In the genomic region with DNA sequence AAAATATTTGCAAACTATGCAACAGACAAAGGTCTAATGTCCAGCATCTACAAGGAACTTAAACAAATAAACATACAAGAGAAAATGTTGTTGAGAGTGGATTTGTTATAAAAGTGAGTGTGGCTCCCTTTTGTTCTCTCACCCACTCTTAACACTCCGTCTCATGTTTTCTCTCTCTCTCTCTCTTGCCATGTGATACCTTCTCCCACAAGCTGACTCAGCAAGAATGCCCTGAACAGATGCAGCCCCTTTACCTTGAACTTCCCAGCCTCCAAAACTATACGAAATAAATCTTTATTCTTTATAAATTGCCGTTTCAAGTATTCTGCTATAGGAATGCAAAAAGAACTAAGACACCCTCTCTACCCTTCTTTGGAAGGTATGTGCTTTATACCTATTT, we compare ENCODE assay signal across 33 cellular contexts.
"Had no signal": no experiment of that assay in that cellular context is flagged by ENCODE, and none has a peak within 500 bp of the region (broad histone marks: within the 10 kb centered on the region; RNA-seq: fewer than 3 reads in every experiment).

No MANE protein-coding gene starts in this region.

- DNase-seq: activated CD4-positive, alpha-beta memory T cell treated with anti-CD3 and anti-CD28 coated beads for 36 hours; activated CD4-positive, alpha-beta T cell treated with anti-CD3 and anti-CD28 coated beads, Interleukin-2, amount 10 ng/mL, durations not matched to agents 24 days and 14 days; activated CD4-positive, CD25-positive, alpha-beta regulatory T cell treated with anti-CD3 and anti-CD28 coated beads, Interleukin-2, amount 50 U/mL, for 72 hours; activated CD8-positive, alpha-beta memory T cell treated with anti-CD3 and anti-CD28 coated beads, Interleukin-2, amount 50 U/mL, for 48 hours; activated gamma-delta T cell treated with Interleukin-2 at 50 U/mL for 16 hours; activated naive CD4-positive, alpha-beta T cell treated with anti-CD3 and anti-CD28 coated beads, Interleukin-2, amount 50 U/mL, for 16 hours; activated T-cell treated with anti-CD3 and anti-CD28 coated beads, Interleukin-2, amount 50 U/mL, for 24 hours; amniotic stem cell; brain microvascular endothelial cell; immature natural killer cell; kidney; left colon; mammary epithelial cell; naive B cell; nephron progenitor cell; stimulated activated CD4-positive, alpha-beta T cell treated with anti-CD3 and anti-CD28 coated beads, Interleukin-12 subunit alpha, Interleukin-12 subunit beta, amount 100 ng/mL, for 4 hours; stimulated activated CD4-positive, alpha-beta T cell treated with anti-CD3 and anti-CD28 coated beads, Interleukin-4, amount 100 ng/mL, for 24 hours; T-helper 9 cell; trophoblast cell; uterus; WERI-Rb-1 had no signal

- H3K9me3 Mint-ChIP-seq: activated CD4-positive, alpha-beta T cell treated with anti-CD3 and anti-CD28 coated beads, Interleukin-2, amount 10 ng/mL, durations not matched to agents 24 days and 14 days had no signal

- H3K27ac ChIP-seq: brain microvascular endothelial cell, gastroesophageal sphincter, hepatocyte, neutrophil, skin epidermis, thoracic aorta, uterus, WERI-Rb-1 had no signal

- H3K4me2 ChIP-seq: hepatocyte had no signal

- H3K9me3 ChIP-seq: gastroesophageal sphincter, neutrophil, thoracic aorta, uterus had no signal

- H3K27me3 Mint-ChIP-seq: activated CD4-positive, alpha-beta memory T cell treated with anti-CD3 and anti-CD28 coated beads for 36 hours; activated CD4-positive, alpha-beta T cell treated with anti-CD3 and anti-CD28 coated beads, Interleukin-2, amount 10 ng/mL, durations not matched to agents 24 days and 14 days; activated T-cell treated with anti-CD3 and anti-CD28 coated beads, Interleukin-2, amount 50 U/mL, for 24 hours; activated T-helper 17 cell treated with anti-CD3 and anti-CD28 coated beads, Interleukin-2, amount 50 U/mL, for 72 hours; naive B cell; stimulated activated naive CD8-positive, alpha-beta T cell treated with anti-CD3 and anti-CD28 coated beads, Interleukin-15, Interleukin-2, amounts not matched to agents 100 ng/mL and 50 ng/mL, for 24 hours had no signal

- H3K27me3 ChIP-seq: brain microvascular endothelial cell, gastroesophageal sphincter, hepatocyte, neutrophil, uterus had no signal

- H3K79me2 ChIP-seq: hepatocyte had no signal

- H3K36me3 Mint-ChIP-seq: activated CD4-positive, alpha-beta memory T cell treated with anti-CD3 and anti-CD28 coated beads for 36 hours; mesothelial cell of epicardium; naive B cell; stimulated activated effector memory CD8-positive, alpha-beta T cell treated with anti-CD3 and anti-CD28 coated beads, Interleukin-12 subunit alpha, Interleukin-12 subunit beta, amount 100 ng/mL, for 72 hours had no signal

- FAIRE-seq: astrocyte, endothelial cell of umbilical vein, kidney had no signal

- H3K4me3 Mint-ChIP-seq: activated CD4-positive, alpha-beta memory T cell treated with anti-CD3 and anti-CD28 coated beads for 36 hours; activated CD4-positive, alpha-beta T cell treated with anti-CD3 and anti-CD28 coated beads, Interleukin-2, amount 10 ng/mL, durations not matched to agents 24 days and 14 days; activated T-cell treated with anti-CD3 and anti-CD28 coated beads, Interleukin-2, amount 50 U/mL, for 24 hours; activated T-helper 17 cell treated with anti-CD3 and anti-CD28 coated beads, Interleukin-2, amount 50 U/mL, for 72 hours; immature natural killer cell; mesothelial cell of epicardium; naive B cell; nephron progenitor cell; stimulated activated effector memory CD8-positive, alpha-beta T cell treated with anti-CD3 and anti-CD28 coated beads, Interleukin-12 subunit alpha, Interleukin-12 subunit beta, amount 100 ng/mL, for 72 hours; stimulated activated naive CD8-positive, alpha-beta T cell treated with anti-CD3 and anti-CD28 coated beads, Interleukin-15, Interleukin-2, amounts not matched to agents 100 ng/mL and 50 ng/mL, for 24 hours had no signal

- H3K4me1 ChIP-seq: gastroesophageal sphincter, uterus had no signal

- ATAC-seq: activated T-helper 17 cell treated with anti-CD3 and anti-CD28 coated beads, Interleukin-2, amount 50 U/mL, for 72 hours; gastroesophageal sphincter; left colon; sciatic nerve; stimulated activated effector memory CD8-positive, alpha-beta T cell treated with anti-CD3 and anti-CD28 coated beads, Interleukin-12 subunit alpha, Interleukin-12 subunit beta, amount 100 ng/mL, for 72 hours had no signal

- H3K36me3 ChIP-seq: brain microvascular endothelial cell, gastroesophageal sphincter, neutrophil, thoracic aorta, uterus, WERI-Rb-1 had no signal

- H3K4me3 ChIP-seq: gastroesophageal sphincter, hepatocyte, skin epidermis, thoracic aorta, uterus had no signal

- H3K4me1 Mint-ChIP-seq: activated CD4-positive, alpha-beta T cell treated with anti-CD3 and anti-CD28 coated beads, Interleukin-2, amount 10 ng/mL, durations not matched to agents 24 days and 14 days; activated T-helper 17 cell treated with anti-CD3 and anti-CD28 coated beads, Interleukin-2, amount 50 U/mL, for 72 hours; immature natural killer cell; mesothelial cell of epicardium; naive B cell; nephron progenitor cell; stimulated activated effector memory CD8-positive, alpha-beta T cell treated with anti-CD3 and anti-CD28 coated beads, Interleukin-12 subunit alpha, Interleukin-12 subunit beta, amount 100 ng/mL, for 72 hours had no signal

- H2AFZ ChIP-seq: hepatocyte had no signal

- H3K27ac Mint-ChIP-seq: activated CD4-positive, alpha-beta memory T cell treated with anti-CD3 and anti-CD28 coated beads for 36 hours; activated CD4-positive, alpha-beta T cell treated with anti-CD3 and anti-CD28 coated beads, Interleukin-2, amount 10 ng/mL, durations not matched to agents 24 days and 14 days; activated T-cell treated with anti-CD3 and anti-CD28 coated beads, Interleukin-2, amount 50 U/mL, for 24 hours; activated T-helper 17 cell treated with anti-CD3 and anti-CD28 coated beads, Interleukin-2, amount 50 U/mL, for 72 hours; immature natural killer cell; mesothelial cell of epicardium; naive B cell; nephron progenitor cell; stimulated activated effector memory CD8-positive, alpha-beta T cell treated with anti-CD3 and anti-CD28 coated beads, Interleukin-12 subunit alpha, Interleukin-12 subunit beta, amount 100 ng/mL, for 72 hours; stimulated activated naive CD8-positive, alpha-beta T cell treated with anti-CD3 and anti-CD28 coated beads, Interleukin-15, Interleukin-2, amounts not matched to agents 100 ng/mL and 50 ng/mL, for 24 hours had no signal
